ENCODE assay signal across 7 cellular contexts in genomic region chrX:102745513-102746133, GRCh38.
DNase-seq lines count a peak whose midpoint lies in the region; ATAC-seq lines count a peak whose summit lies in the region.

No MANE protein-coding gene starts in this region.

- DNase-seq in activated naive CD4-positive, alpha-beta T cell treated with anti-CD3 and anti-CD28 coated beads, Interleukin-2, amount 10 ng/mL, durations not matched to agents 7 days and 5 days, result peak; percentile 32
- DNase-seq in iPS-NIHi11 (ENCODE audit: low spot score) (peak; percentile 61), cerebellar cortex (ENCODE audit: low spot score) (no peak), cerebellar nuclear complex (lab: John Stamatoyannopoulos, UW) (no peak)
- peak in 1 of 2 donors; percentile 13 for DNase-seq in stimulated activated naive CD8-positive, alpha-beta T cell treated with anti-CD3 and anti-CD28 coated beads, Interleukin-15, amount 100 ng/mL, for 72 hours

- no peak overlapping the region for H3K27ac Mint-ChIP-seq in activated naive CD4-positive, alpha-beta T cell treated with anti-CD3 and anti-CD28 coated beads, Interleukin-2, amount 10 ng/mL, durations not matched to agents 7 days and 5 days
- peak overlapping the region; percentile 81 to 85 for H3K27ac Mint-ChIP-seq in stimulated activated naive CD8-positive, alpha-beta T cell treated with anti-CD3 and anti-CD28 coated beads, Interleukin-15, amount 100 ng/mL, for 72 hours

- no peaks in the 10 kb centered on the region for H3K36me3 Mint-ChIP-seq in activated naive CD4-positive, alpha-beta T cell treated with anti-CD3 and anti-CD28 coated beads, Interleukin-2, amount 10 ng/mL, durations not matched to agents 7 days and 5 days

- H3K27me3 Mint-ChIP-seq in activated naive CD4-positive, alpha-beta T cell treated with anti-CD3 and anti-CD28 coated beads, Interleukin-2, amount 10 ng/mL, durations not matched to agents 7 days and 5 days, result peaks cover 6% of the 10 kb centered on the region
- no peaks in the 10 kb centered on the region for H3K27me3 Mint-ChIP-seq in stimulated activated naive CD8-positive, alpha-beta T cell treated with anti-CD3 and anti-CD28 coated beads, Interleukin-15, amount 100 ng/mL, for 72 hours

- peak overlapping the region; percentile 63 for H3K4me3 Mint-ChIP-seq in activated naive CD4-positive, alpha-beta T cell treated with anti-CD3 and anti-CD28 coated beads, Interleukin-2, amount 10 ng/mL, durations not matched to agents 7 days and 5 days
- peak overlapping the region; percentile 87 to 92 for H3K4me3 Mint-ChIP-seq in stimulated activated naive CD8-positive, alpha-beta T cell treated with anti-CD3 and anti-CD28 coated beads, Interleukin-15, amount 100 ng/mL, for 72 hours

- H3K9me3 Mint-ChIP-seq in activated naive CD4-positive, alpha-beta T cell treated with anti-CD3 and anti-CD28 coated beads, Interleukin-2, amount 10 ng/mL, durations not matched to agents 7 days and 5 days, result no peaks in the 10 kb centered on the region
- no peaks in the 10 kb centered on the region for H3K9me3 Mint-ChIP-seq in stimulated activated naive CD8-positive, alpha-beta T cell treated with anti-CD3 and anti-CD28 coated beads, Interleukin-15, amount 100 ng/mL, for 72 hours

- peaks cover 2% of the 10 kb centered on the region for H3K4me1 Mint-ChIP-seq in activated naive CD4-positive, alpha-beta T cell treated with anti-CD3 and anti-CD28 coated beads, Interleukin-2, amount 10 ng/mL, durations not matched to agents 7 days and 5 days
- H3K4me1 Mint-ChIP-seq in stimulated activated naive CD8-positive, alpha-beta T cell treated with anti-CD3 and anti-CD28 coated beads, Interleukin-15, amount 100 ng/mL, for 72 hours, result peaks cover 15% of the 10 kb centered on the region

- ATAC-seq in HG03432 (IDR thresholded peaks at IDR 0.05; ENCODE audit: unreplicated experiment), result peak; percentile 33
- ATAC-seq in stimulated activated naive CD8-positive, alpha-beta T cell treated with anti-CD3 and anti-CD28 coated beads, Interleukin-15, amount 100 ng/mL, for 72 hours, result peak; percentile 63
- ATAC-seq in HG03175 (IDR thresholded peaks at IDR 0.05; ENCODE audit: unreplicated experiment), result no peak

- CTCF ChIA-PET in activated naive CD4-positive, alpha-beta T cell treated with anti-CD3 and anti-CD28 coated beads, Interleukin-2, amount 10 ng/mL, durations not matched to agents 7 days and 5 days (lab: Charles Lee), result no interaction called here

Comparison
In these comparisons a context has a peak if more than half of its experiments do, and no peak if none do; other contexts are left out.
1. DNase-seq: peak in activated naive CD4-positive, alpha-beta T cell treated with anti-CD3 and anti-CD28 coated beads, Interleukin-2, amount 10 ng/mL, durations not matched to agents 7 days and 5 days (single experiment) and iPS-NIHi11 (single experiment); none in cerebellar cortex (single experiment) and cerebellar nuclear complex (0 of 2).